Comparison of ENCODE assay signal across 35 cellular contexts in genomic region chr1:198472997-198473396, GRCh38.
"Had no signal": no experiment of that assay in that cellular context is flagged by ENCODE, and none has a peak within 500 bp of the region (broad histone marks: within the 10 kb centered on the region; RNA-seq: fewer than 3 reads in every experiment).

No MANE protein-coding gene starts in this region.

- H3K4me3 ChIP-seq: adrenal gland, body of pancreas, esophagus muscularis mucosa, gastrocnemius medialis, heart left ventricle had no signal

- H3K27me3 Mint-ChIP-seq: activated CD4-positive, alpha-beta T cell treated with anti-CD3 and anti-CD28 coated beads for 36 hours; activated CD4-positive, alpha-beta T cell treated with anti-CD3 and anti-CD28 coated beads, Interleukin-2, amount 10 ng/mL, durations not matched to agents 7 days and 5 days; activated naive CD4-positive, alpha-beta T cell treated with anti-CD3 and anti-CD28 coated beads, Interleukin-2, amount 50 U/mL, for 24 hours; activated naive CD8-positive, alpha-beta T cell treated with anti-CD3 and anti-CD28 coated beads for 36 hours; activated naive CD8-positive, alpha-beta T cell treated with anti-CD3 and anti-CD28 coated beads, Interleukin-2, amount 50 U/mL, for 24 hours; activated T-cell treated with anti-CD3 and anti-CD28 coated beads, Interleukin-2, amount 50 U/mL, for 24 hours; effector memory CD8-positive, alpha-beta T cell; T-helper 17 cell had no signal

- H3K4me1 Mint-ChIP-seq: activated CD4-positive, alpha-beta memory T cell treated with anti-CD3 and anti-CD28 coated beads, Interleukin-2, amount 10 ng/mL, durations not matched to agents 7 days and 5 days; activated CD4-positive, alpha-beta T cell treated with anti-CD3 and anti-CD28 coated beads for 36 hours; activated CD4-positive, alpha-beta T cell treated with anti-CD3 and anti-CD28 coated beads, Interleukin-2, amount 10 ng/mL, durations not matched to agents 7 days and 5 days; activated naive CD8-positive, alpha-beta T cell treated with anti-CD3 and anti-CD28 coated beads for 36 hours; activated naive CD8-positive, alpha-beta T cell treated with anti-CD3 and anti-CD28 coated beads, Interleukin-2, amount 50 U/mL, for 24 hours; T-helper 17 cell had no signal

- H3K36me3 ChIP-seq: adrenal gland, esophagus muscularis mucosa, gastrocnemius medialis, heart left ventricle had no signal

- ATAC-seq: activated CD4-positive, alpha-beta T cell treated with anti-CD3 and anti-CD28 coated beads for 36 hours; activated naive CD8-positive, alpha-beta T cell treated with anti-CD3 and anti-CD28 coated beads, Interleukin-2, amount 50 U/mL, for 24 hours; body of pancreas; effector memory CD8-positive, alpha-beta T cell; foreskin keratinocyte; gastrocnemius medialis; heart left ventricle; T-helper 17 cell had no signal

- H3K9me3 Mint-ChIP-seq: activated T-cell treated with anti-CD3 and anti-CD28 coated beads, Interleukin-2, amount 50 U/mL, for 24 hours had no signal

- H3K27me3 ChIP-seq: adrenal gland, body of pancreas, esophagus muscularis mucosa, gastrocnemius medialis had no signal

- H3K4me1 ChIP-seq: adrenal gland, body of pancreas, esophagus muscularis mucosa, foreskin keratinocyte, gastrocnemius medialis, heart left ventricle had no signal

- H3K27ac ChIP-seq: adrenal gland, body of pancreas, esophagus muscularis mucosa, foreskin keratinocyte, gastrocnemius medialis, heart left ventricle had no signal

- FAIRE-seq: colon had no signal

- H3K27ac Mint-ChIP-seq: activated CD4-positive, alpha-beta memory T cell treated with anti-CD3 and anti-CD28 coated beads, Interleukin-2, amount 10 ng/mL, durations not matched to agents 7 days and 5 days; activated CD4-positive, alpha-beta T cell treated with anti-CD3 and anti-CD28 coated beads for 36 hours; activated CD4-positive, alpha-beta T cell treated with anti-CD3 and anti-CD28 coated beads, Interleukin-2, amount 10 ng/mL, durations not matched to agents 7 days and 5 days; activated naive CD4-positive, alpha-beta T cell treated with anti-CD3 and anti-CD28 coated beads for 36 hours; activated naive CD4-positive, alpha-beta T cell treated with anti-CD3 and anti-CD28 coated beads, Interleukin-2, amount 50 U/mL, for 24 hours; activated naive CD8-positive, alpha-beta T cell treated with anti-CD3 and anti-CD28 coated beads for 36 hours; activated naive CD8-positive, alpha-beta T cell treated with anti-CD3 and anti-CD28 coated beads, Interleukin-2, amount 50 U/mL, for 24 hours; activated T-cell treated with anti-CD3 and anti-CD28 coated beads, Interleukin-2, amount 50 U/mL, for 24 hours; activated T-helper 1 cell treated with anti-CD3 and anti-CD28 coated beads, Interleukin-12 subunit alpha, Interleukin-12 subunit beta, Interleukin-2, Interleukin-4 antibody, amounts not matched to agents 30 ng/mL and 10 ng/mL and 1 ng/mL, durations not matched to agents 14 hours and 24 hours and 36 hours; activated T-helper 2 cell treated with anti-CD3 and anti-CD28 coated beads, Interferon-gamma antibody, Interleukin-2, Interleukin-4, amounts not matched to agents 10 μg/mL and 5 μg/mL and 100 μg/mL, durations not matched to agents 14 hours and 24 hours and 36 hours; effector memory CD8-positive, alpha-beta T cell; T-helper 17 cell; T-helper 2 cell treated with Interferon-gamma antibody and Interleukin-4, amounts not matched to agents 5 μg/mL and 100 μg/mL, for 36 hours had no signal

- DNase-seq: activated CD4-positive, alpha-beta memory T cell treated with anti-CD3 and anti-CD28 coated beads, Interleukin-2, amount 10 ng/mL, durations not matched to agents 7 days and 5 days; activated CD4-positive, alpha-beta T cell treated with anti-CD3 and anti-CD28 coated beads for 36 hours; activated CD4-positive, alpha-beta T cell treated with anti-CD3 and anti-CD28 coated beads, Interleukin-2, amount 10 ng/mL, durations not matched to agents 7 days and 5 days; activated CD4-positive, alpha-beta T cell treated with anti-CD3 and anti-CD28 coated beads, Interleukin-2, amount 50 U/mL, for 4 hours; activated CD4-positive, CD25-positive, alpha-beta regulatory T cell; activated CD4-positive, CD25-positive, alpha-beta regulatory T cell treated with anti-CD3 and anti-CD28 coated beads, Interleukin-2, amount 50 U/mL, for 72 hours; activated CD8-positive, alpha-beta memory T cell treated with anti-CD3 and anti-CD28 coated beads, Interleukin-2, amount 50 U/mL, for 48 hours; activated effector memory CD4-positive, alpha-beta T cell treated with anti-CD3 and anti-CD28 coated beads, Interleukin-2, amount 50 U/mL, for 16 hours; activated naive CD4-positive, alpha-beta T cell treated with anti-CD3 and anti-CD28 coated beads for 36 hours; activated naive CD8-positive, alpha-beta T cell treated with anti-CD3 and anti-CD28 coated beads for 36 hours; activated naive CD8-positive, alpha-beta T cell treated with anti-CD3 and anti-CD28 coated beads, Interleukin-2, amount 50 U/mL, for 24 hours; activated T-cell treated with anti-CD3 and anti-CD28 coated beads for 4 hours; activated T-cell treated with anti-CD3 and anti-CD28 coated beads, Interleukin-2, amount 50 U/mL, for 24 hours; adrenal gland; amygdala; aorta; body of pancreas; caudate nucleus; cortex of kidney; dermis blood vessel endothelial cell; effector CD4-positive, alpha-beta T cell; effector memory CD8-positive, alpha-beta T cell; erythroblast; foreskin keratinocyte; gastrocnemius medialis; glutamatergic neuron; heart left ventricle; T-helper 17 cell; T1000 had no signal

- H3K9me3 ChIP-seq: adrenal gland, body of pancreas, gastrocnemius medialis had no signal

- H3K4me3 Mint-ChIP-seq: activated CD4-positive, alpha-beta memory T cell treated with anti-CD3 and anti-CD28 coated beads, Interleukin-2, amount 10 ng/mL, durations not matched to agents 7 days and 5 days; activated CD4-positive, alpha-beta T cell treated with anti-CD3 and anti-CD28 coated beads for 36 hours; activated CD4-positive, alpha-beta T cell treated with anti-CD3 and anti-CD28 coated beads, Interleukin-2, amount 10 ng/mL, durations not matched to agents 7 days and 5 days; activated naive CD4-positive, alpha-beta T cell treated with anti-CD3 and anti-CD28 coated beads for 36 hours; activated naive CD4-positive, alpha-beta T cell treated with anti-CD3 and anti-CD28 coated beads, Interleukin-2, amount 50 U/mL, for 24 hours; activated naive CD8-positive, alpha-beta T cell treated with anti-CD3 and anti-CD28 coated beads for 36 hours; activated naive CD8-positive, alpha-beta T cell treated with anti-CD3 and anti-CD28 coated beads, Interleukin-2, amount 50 U/mL, for 24 hours; activated T-cell treated with anti-CD3 and anti-CD28 coated beads, Interleukin-2, amount 50 U/mL, for 24 hours; activated T-helper 1 cell treated with anti-CD3 and anti-CD28 coated beads, Interleukin-12 subunit alpha, Interleukin-12 subunit beta, Interleukin-2, Interleukin-4 antibody, amounts not matched to agents 30 ng/mL and 10 ng/mL and 1 ng/mL, durations not matched to agents 14 hours and 24 hours and 36 hours; effector memory CD8-positive, alpha-beta T cell; T-helper 17 cell; T-helper 2 cell treated with Interferon-gamma antibody and Interleukin-4, amounts not matched to agents 5 μg/mL and 100 μg/mL, for 36 hours had no signal
